Comparison of ENCODE assay signal across 21 cellular contexts in the genomic region with DNA sequence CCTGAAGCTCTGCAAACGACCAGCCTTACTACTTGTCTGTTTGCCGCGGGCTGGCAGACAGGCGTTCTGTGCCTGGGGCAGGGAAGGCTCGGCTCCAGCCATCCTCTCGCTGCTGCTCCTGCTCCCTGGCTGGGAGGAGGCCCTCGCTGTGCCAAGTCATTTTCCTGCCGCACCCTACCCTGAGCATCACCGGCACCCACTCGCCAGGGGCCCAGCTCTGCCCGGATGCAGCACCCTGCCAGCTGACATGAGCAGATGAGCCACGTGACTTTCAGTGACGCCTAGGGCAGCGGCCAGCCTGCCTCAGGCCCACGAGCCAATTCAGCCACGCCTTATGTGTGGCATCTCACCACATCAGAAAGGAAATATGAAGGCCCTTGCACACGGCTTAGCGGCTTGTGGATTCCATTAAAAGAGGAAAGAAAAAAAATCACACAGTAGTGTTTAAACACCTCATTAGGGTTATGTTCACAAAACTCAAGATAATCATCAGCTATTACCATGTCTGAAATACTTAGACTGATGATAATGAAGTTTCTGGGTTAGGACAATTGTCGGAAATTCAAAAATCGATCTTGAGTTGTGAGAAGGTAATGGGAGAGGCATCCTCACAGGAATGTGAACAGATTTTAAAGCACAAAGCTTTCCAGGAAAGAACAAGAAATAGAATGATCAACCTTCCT.
DNase-seq lines count a peak whose midpoint lies in the region; ATAC-seq, FAIRE-seq and TF ChIP-seq lines count a peak whose summit lies in the region.
"Had no signal": no experiment of that assay in that cellular context is flagged by ENCODE, and none has a peak within 500 bp of the region (broad histone marks: within the 10 kb centered on the region; RNA-seq: fewer than 3 reads in every experiment).

No MANE protein-coding gene starts in this region.

- peaks cover 21% of the 10 kb centered on the region for H3K36me3 Mint-ChIP-seq in central memory CD8-positive, alpha-beta T cell (ENCODE audit: insufficient read depth)
- peaks cover 6% of the 10 kb centered on the region for H3K36me3 Mint-ChIP-seq in stimulated activated effector memory CD8-positive, alpha-beta T cell treated with anti-CD3 and anti-CD28 coated beads, Interleukin-12 subunit alpha, Interleukin-12 subunit beta, amount 100 ng/mL, for 72 hours
- H3K36me3 Mint-ChIP-seq in glutamatergic neuron (ENCODE audit: unreplicated experiment) (no peaks in the 10 kb centered on the region), WTC11 (peaks cover 4% of the 10 kb centered on the region; the same call in 1 of the 2 replicates)
- H3K36me3 Mint-ChIP-seq in T-helper 2 cell treated with Interferon-gamma antibody and Interleukin-4, amounts not matched to agents 5 μg/mL and 100 μg/mL, for 36 hours (ENCODE audit: low read depth): peaks cover 10% of the 10 kb centered on the region

- POLR2A ChIA-PET in WTC11 (lab: Charles Lee): no interaction called here

- FAIRE-seq in keratinocyte (lab: Jason Lieb, UNC): peak; percentile 79
- FAIRE-seq: D721Med, H54 had no signal

- peaks cover 16% of the 10 kb centered on the region for H3K4me1 ChIP-seq in keratinocyte (ENCODE audit: control insufficient read depth, extremely low read depth, insufficient read depth, low read length)
- H3K4me1 ChIP-seq: right lobe of liver had no signal

- H3K27me3 Mint-ChIP-seq in central memory CD8-positive, alpha-beta T cell: no peaks in the 10 kb centered on the region
- H3K27me3 Mint-ChIP-seq in glutamatergic neuron (ENCODE audit: unreplicated experiment): peaks cover 8% of the 10 kb centered on the region
- H3K27me3 Mint-ChIP-seq in WTC11 (ENCODE audit: low read depth): no peaks in the 10 kb centered on the region
- no peaks in the 10 kb centered on the region for H3K27me3 Mint-ChIP-seq in T-helper 2 cell treated with Interferon-gamma antibody and Interleukin-4, amounts not matched to agents 5 μg/mL and 100 μg/mL, for 36 hours (ENCODE audit: low read depth)

- H3K9me3 ChIP-seq in keratinocyte (ENCODE audit: control insufficient read depth, low read depth, low read length): no peaks in the 10 kb centered on the region
- H3K9me3 ChIP-seq: esophagus squamous epithelium, neutrophil, right lobe of liver had no signal

- H3K27me3 ChIP-seq in keratinocyte (ENCODE audit: control insufficient read depth, extremely low read depth, insufficient read depth, low read length): no peaks in the 10 kb centered on the region
- H3K27me3 ChIP-seq: esophagus squamous epithelium, neutrophil, right lobe of liver had no signal

- H3K36me3 ChIP-seq in keratinocyte (ENCODE audit: control insufficient read depth in 2 of 2, extremely low read depth in 1 of 2, insufficient read depth in 2 of 2, low read length in 2 of 2): peaks cover 0 to 4% of the 10 kb centered on the region in 2 experiments

- ATAC-seq in central memory CD8-positive, alpha-beta T cell (replicated peaks; ENCODE audit: extremely low read depth, poor library complexity, severe bottlenecking): peak; percentile 28
- peak; percentile 62 for ATAC-seq in stimulated activated effector memory CD8-positive, alpha-beta T cell treated with anti-CD3 and anti-CD28 coated beads, Interleukin-12 subunit alpha, Interleukin-12 subunit beta, amount 100 ng/mL, for 72 hours
- ATAC-seq in GM19455 (IDR thresholded peaks at IDR 0.05; ENCODE audit: unreplicated experiment) (no peak), WTC11 (no peak)

- CTCF ChIA-PET in WTC11 (lab: Charles Lee): interaction anchor here (1.2 kb wide), 1 partner anchor 46 kb away, joined by 3 read pairs; no protein-coding TSS in a partner anchor

- no peak overlapping the region for H2AFZ ChIP-seq in keratinocyte (ENCODE audit: control insufficient read depth, low read length)

- no peak overlapping the region for H3K9ac ChIP-seq in keratinocyte (ENCODE audit: control insufficient read depth, extremely low read depth, insufficient read depth, low read length)

- TF ChIP-seq CTCF in keratinocyte (optimal IDR thresholded peaks at IDR 0.05 in 1 of 3, IDR thresholded peaks at IDR 0.05 in 1 of 3, conservative IDR thresholded peaks at IDR 0.05 in 1 of 3; ENCODE audit: extremely low read depth in 1 of 3, insufficient read depth in 2 of 3, low read length in 3 of 3): no peak
- no peak for TF ChIP-seq CTCF in glutamatergic neuron (IDR thresholded peaks at IDR 0.05; ENCODE audit: partially characterized antibody, unreplicated experiment)
- TF ChIP-seq CTCF in WTC11 (IDR thresholded peaks at IDR 0.05): no peak

- peak overlapping the region; percentile 22 for H3K4me2 ChIP-seq in keratinocyte (ENCODE audit: control insufficient read depth, extremely low read depth, insufficient read depth, low read depth, low read length)

- H3K4me3 ChIP-seq in keratinocyte (ENCODE audit: control insufficient read depth in 2 of 3, extremely low read depth in 1 of 3, insufficient read depth in 2 of 3, low read depth in 1 of 3, low read length in 3 of 3): no peak overlapping the region
- H3K4me3 ChIP-seq: esophagus squamous epithelium, right lobe of liver had no signal

- H3K4me1 Mint-ChIP-seq in central memory CD8-positive, alpha-beta T cell: no peaks in the 10 kb centered on the region
- peaks cover 6% of the 10 kb centered on the region for H3K4me1 Mint-ChIP-seq in stimulated activated effector memory CD8-positive, alpha-beta T cell treated with anti-CD3 and anti-CD28 coated beads, Interleukin-12 subunit alpha, Interleukin-12 subunit beta, amount 100 ng/mL, for 72 hours
- H3K4me1 Mint-ChIP-seq in glutamatergic neuron (ENCODE audit: low read depth, unreplicated experiment) (peaks cover 7% of the 10 kb centered on the region), WTC11 (no peaks in the 10 kb centered on the region)
- no peaks in the 10 kb centered on the region for H3K4me1 Mint-ChIP-seq in T-helper 2 cell treated with Interferon-gamma antibody and Interleukin-4, amounts not matched to agents 5 μg/mL and 100 μg/mL, for 36 hours (ENCODE audit: low read depth)

- peak overlapping the region; percentile 76 for H3K27ac Mint-ChIP-seq in central memory CD8-positive, alpha-beta T cell (ENCODE audit: low read depth)
- H3K27ac Mint-ChIP-seq in stimulated activated effector memory CD8-positive, alpha-beta T cell treated with anti-CD3 and anti-CD28 coated beads, Interleukin-12 subunit alpha, Interleukin-12 subunit beta, amount 100 ng/mL, for 72 hours: peak overlapping the region; percentile 45
- H3K27ac Mint-ChIP-seq in glutamatergic neuron (ENCODE audit: unreplicated experiment): no peak overlapping the region
- H3K27ac Mint-ChIP-seq in WTC11: no peak overlapping the region
- H3K27ac Mint-ChIP-seq in T-helper 2 cell treated with Interferon-gamma antibody and Interleukin-4, amounts not matched to agents 5 μg/mL and 100 μg/mL, for 36 hours: no peak overlapping the region

- H3K79me2 ChIP-seq in keratinocyte (ENCODE audit: control insufficient read depth, insufficient read depth, low read length): no peaks in the 10 kb centered on the region

- H4K20me1 ChIP-seq in keratinocyte (ENCODE audit: control insufficient read depth, extremely low read depth, insufficient read depth, low read length): no peaks in the 10 kb centered on the region

- H3K27ac ChIP-seq in keratinocyte (ENCODE audit: control insufficient read depth, insufficient read depth, low read length): peak overlapping the region; percentile 45
- H3K27ac ChIP-seq: HL-60, neutrophil, right lobe of liver had no signal

- H3K9me3 Mint-ChIP-seq in central memory CD8-positive, alpha-beta T cell: no peaks in the 10 kb centered on the region
- no peaks in the 10 kb centered on the region for H3K9me3 Mint-ChIP-seq in stimulated activated effector memory CD8-positive, alpha-beta T cell treated with anti-CD3 and anti-CD28 coated beads, Interleukin-12 subunit alpha, Interleukin-12 subunit beta, amount 100 ng/mL, for 72 hours
- peaks cover 4% of the 10 kb centered on the region for H3K9me3 Mint-ChIP-seq in glutamatergic neuron (ENCODE audit: unreplicated experiment)
- H3K9me3 Mint-ChIP-seq in WTC11: no peaks in the 10 kb centered on the region
- H3K9me3 Mint-ChIP-seq in T-helper 2 cell treated with Interferon-gamma antibody and Interleukin-4, amounts not matched to agents 5 μg/mL and 100 μg/mL, for 36 hours: no peaks in the 10 kb centered on the region

- peak overlapping the region; percentile 11 for H3K4me3 Mint-ChIP-seq in central memory CD8-positive, alpha-beta T cell
- no peak overlapping the region for H3K4me3 Mint-ChIP-seq in stimulated activated effector memory CD8-positive, alpha-beta T cell treated with anti-CD3 and anti-CD28 coated beads, Interleukin-12 subunit alpha, Interleukin-12 subunit beta, amount 100 ng/mL, for 72 hours
- H3K4me3 Mint-ChIP-seq in glutamatergic neuron (ENCODE audit: unreplicated experiment) (no peak overlapping the region), WTC11 (no peak overlapping the region)
- no peak overlapping the region for H3K4me3 Mint-ChIP-seq in T-helper 2 cell treated with Interferon-gamma antibody and Interleukin-4, amounts not matched to agents 5 μg/mL and 100 μg/mL, for 36 hours

- DNase-seq in GM04503 (ENCODE audit: low read depth) (peak; percentile 21), keratinocyte (ENCODE audit: low read depth, low spot score) (peak; percentile 59), glutamatergic neuron (no peak), WTC11 (ENCODE audit: low spot score) (no peak)
- DNase-seq in central memory CD8-positive, alpha-beta T cell (ENCODE audit: low spot score in 2 of 2): no peak
- DNase-seq in stimulated activated effector memory CD8-positive, alpha-beta T cell treated with anti-CD3 and anti-CD28 coated beads, Interleukin-12 subunit alpha, Interleukin-12 subunit beta, amount 100 ng/mL, for 72 hours (ENCODE audit: low spot score in 2 of 2): no peak
- no peak for DNase-seq in T-helper 2 cell treated with Interferon-gamma antibody and Interleukin-4, amounts not matched to agents 5 μg/mL and 100 μg/mL, for 36 hours (ENCODE audit: low spot score)
- DNase-seq: activated CD4-positive, alpha-beta T cell treated with anti-CD3 and anti-CD28 coated beads for 1 hour; AML-193; esophagus squamous epithelium; NCI-H2029 treated with DMSO at 0.1 percent for 48 hours; NCI-H526; right lobe of liver; SIG-M5; stimulated activated CD4-positive, alpha-beta T cell treated with anti-CD3 and anti-CD28 coated beads, Interleukin-2, amount 100 ng/mL, for 24 hours; T-helper 9 cell had no signal

- dilution Hi-C loops in keratinocyte (cut with MboI; ENCODE audit: extremely low pct_ligation_motif_present, low sequenced_read_pairs): no loop called here

- no peaks in the 10 kb centered on the region for H3K9me1 ChIP-seq in keratinocyte (ENCODE audit: control insufficient read depth, extremely low read depth, insufficient read depth, low read length)

TF ChIP-seq in WTC11, 78 proteins besides CTCF, POLR2A, EP300 and RAD21 (continues in another document):
- TF ChIP-seq TCF7 (CRISPR knock-in tag; IDR thresholded peaks at IDR 0.05; ENCODE audit: low read depth): no peak
- no peak for TF ChIP-seq ATF1 (CRISPR knock-in tag; IDR thresholded peaks at IDR 0.05)
- TF ChIP-seq CREB1 (CRISPR knock-in tag; IDR thresholded peaks at IDR 0.05): no peak
- no peak for TF ChIP-seq SOX15 (CRISPR knock-in tag; IDR thresholded peaks at IDR 0.05)
- TF ChIP-seq JAZF1 (CRISPR knock-in tag; IDR thresholded peaks at IDR 0.05): no peak
- TF ChIP-seq JUN (CRISPR knock-in tag; IDR thresholded peaks at IDR 0.05): no peak
- TF ChIP-seq ZNF317 (CRISPR knock-in tag; IDR thresholded peaks at IDR 0.05; ENCODE audit: borderline replicate concordance, low read depth): no peak
- TF ChIP-seq ZNF232 (CRISPR knock-in tag; IDR thresholded peaks at IDR 0.05): no peak

Comparison
In these comparisons a context has a peak if more than half of its experiments do, and no peak if none do; other contexts are left out.
1. DNase-seq: peak in GM04503 (single experiment) and keratinocyte (single experiment); none in central memory CD8-positive, alpha-beta T cell (0 of 2), stimulated activated effector memory CD8-positive, alpha-beta T cell treated with anti-CD3 and anti-CD28 coated beads, Interleukin-12 subunit alpha, Interleukin-12 subunit beta, amount 100 ng/mL, for 72 hours (0 of 2), glutamatergic neuron (single experiment), WTC11 (single experiment) and T-helper 2 cell treated with Interferon-gamma antibody and Interleukin-4, amounts not matched to agents 5 μg/mL and 100 μg/mL, for 36 hours (single experiment).
2. ATAC-seq: peak in central memory CD8-positive, alpha-beta T cell (single experiment) and stimulated activated effector memory CD8-positive, alpha-beta T cell treated with anti-CD3 and anti-CD28 coated beads, Interleukin-12 subunit alpha, Interleukin-12 subunit beta, amount 100 ng/mL, for 72 hours (single experiment); none in GM19455 (single experiment) and WTC11 (single experiment).
3. H3K27ac Mint-ChIP-seq: peak in central memory CD8-positive, alpha-beta T cell (single experiment) and stimulated activated effector memory CD8-positive, alpha-beta T cell treated with anti-CD3 and anti-CD28 coated beads, Interleukin-12 subunit alpha, Interleukin-12 subunit beta, amount 100 ng/mL, for 72 hours (single experiment); none in glutamatergic neuron (single experiment), WTC11 (single experiment) and T-helper 2 cell treated with Interferon-gamma antibody and Interleukin-4, amounts not matched to agents 5 μg/mL and 100 μg/mL, for 36 hours (single experiment).